In the genomic region with DNA sequence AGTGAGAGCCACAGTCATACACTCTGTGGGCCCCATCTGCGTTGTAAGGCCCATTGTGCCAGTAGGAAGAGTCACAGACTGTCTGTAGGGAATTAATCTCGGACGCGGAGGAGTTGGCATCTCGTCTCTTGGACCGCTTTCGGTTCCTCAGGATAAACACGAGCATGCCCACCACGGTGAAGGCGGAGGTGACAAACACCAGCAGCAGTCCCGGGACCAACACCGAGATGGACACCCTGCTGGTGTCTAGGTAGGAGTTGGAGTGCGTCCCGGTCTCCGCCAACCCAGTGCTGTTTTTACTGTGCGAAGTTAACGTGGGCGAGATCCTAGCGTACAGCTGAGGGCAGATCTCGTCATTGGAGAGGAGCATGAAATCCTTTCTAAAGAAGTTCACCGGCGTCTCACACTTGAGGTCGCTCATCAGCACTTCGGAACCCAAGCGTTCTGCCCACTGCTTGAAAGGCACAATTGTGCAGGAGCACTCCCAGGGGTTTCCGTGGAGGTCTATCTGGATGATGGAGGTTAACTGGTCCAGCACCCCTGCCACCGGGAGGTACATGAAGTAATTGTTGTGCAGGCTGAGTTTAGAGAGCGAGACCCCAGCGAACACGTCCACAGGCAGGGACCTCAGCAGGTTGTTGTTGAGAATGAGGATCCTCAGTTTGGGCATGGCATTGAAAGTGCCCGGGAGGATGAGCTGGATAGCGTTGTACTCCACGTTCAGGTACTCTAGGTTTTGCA, we compare ENCODE assay signal across 9 cellular contexts. TPM values are rescaled to one million over a fixed set of nuclear protein-coding genes. Genes with fewer than 3 reads are reported as not detected.
DNase-seq lines count a peak whose midpoint lies in the region; ATAC-seq and TF ChIP-seq lines count a peak whose summit lies in the region.
"Had no signal": no experiment of that assay in that cellular context is flagged by ENCODE, and none has a peak within 500 bp of the region (broad histone marks: within the 10 kb centered on the region; RNA-seq: fewer than 3 reads in every experiment).

No MANE protein-coding gene starts in this region.

- TF ChIP-seq CTCF in brain (conservative IDR thresholded peaks at IDR 0.05): no peak

- H3K27me3 ChIP-seq in HUES64 (ENCODE audit: insufficient read depth, low read length): peaks cover 83% of the 10 kb centered on the region

- peaks cover 37% of the 10 kb centered on the region for H3K27me3 Mint-ChIP-seq in brain
- peaks cover 36 to 46% of the 10 kb centered on the region in 2 donors for H3K27me3 Mint-ChIP-seq in stimulated activated naive B cell treated with anti-CD40 and anti-IgM and Interleukin-4, amounts not matched to agents 10 μg/mL and 1 μg/mL and 100 μg/mL, for 72 hours

- no peak overlapping the region for H3K27ac ChIP-seq in HUES64 (ENCODE audit: low read depth, low read length)

- H3K36me3 ChIP-seq in HUES64 (ENCODE audit: insufficient read depth, low read length): no peaks in the 10 kb centered on the region

- H3K4me3 ChIP-seq in HUES64 (ENCODE audit: low read length): peak overlapping the region; percentile 63

- peak overlapping the region; percentile 79 to 98 (median 95) for H3K4me3 Mint-ChIP-seq in brain
- peak overlapping the region in 1 of 2 donors; percentile 45 for H3K4me3 Mint-ChIP-seq in stimulated activated naive B cell treated with anti-CD40 and anti-IgM and Interleukin-4, amounts not matched to agents 10 μg/mL and 1 μg/mL and 100 μg/mL, for 72 hours

- H3K9me3 Mint-ChIP-seq in brain: peaks cover 0 to 26% (median 5%) of the 10 kb centered on the region in 5 experiments
- H3K9me3 Mint-ChIP-seq in stimulated activated naive B cell treated with anti-CD40 and anti-IgM and Interleukin-4, amounts not matched to agents 10 μg/mL and 1 μg/mL and 100 μg/mL, for 72 hours: peaks cover 2 to 3% of the 10 kb centered on the region in 2 donors

- peaks cover 8% of the 10 kb centered on the region for H3K36me3 Mint-ChIP-seq in brain
- peaks cover 0 to 3% of the 10 kb centered on the region in 2 donors for H3K36me3 Mint-ChIP-seq in stimulated activated naive B cell treated with anti-CD40 and anti-IgM and Interleukin-4, amounts not matched to agents 10 μg/mL and 1 μg/mL and 100 μg/mL, for 72 hours

- H3K9me3 ChIP-seq in HUES64 (ENCODE audit: insufficient read depth, low read depth, low read length): no peaks in the 10 kb centered on the region

- ATAC-seq in stimulated activated naive B cell treated with anti-CD40 and anti-IgM and Interleukin-4, amounts not matched to agents 10 μg/mL and 1 μg/mL and 100 μg/mL, for 72 hours (replicated peaks): peak in 1 of 2 donors; percentile 8
- ATAC-seq in HG02623 (IDR thresholded peaks at IDR 0.05; ENCODE audit: unreplicated experiment): no peak

- peak; percentile 71 for DNase-seq in inferior parietal cortex (ENCODE audit: extremely low spot score)
- no peak for DNase-seq in stimulated activated naive B cell treated with anti-CD40 and anti-IgM and Interleukin-4, amounts not matched to agents 10 μg/mL and 1 μg/mL and 100 μg/mL, for 72 hours
- no peak for DNase-seq in HPDE6-E6E7 (ENCODE audit: extremely low spot score)
- DNase-seq in NCI-H2081 (lab: John Stamatoyannopoulos, UW): no peak
- DNase-seq in COLO668 (lab: John Stamatoyannopoulos, UW; ENCODE audit: unreplicated experiment): no peak
- DNase-seq: activated CD4-positive, CD25-positive, alpha-beta regulatory T cell had no signal

- WGBS in HUES64: 5% methylated on average over 33 of the region's 33 CpGs

- H3K4me1 Mint-ChIP-seq in brain: peaks cover 58% of the 10 kb centered on the region
- peaks cover 4 to 21% of the 10 kb centered on the region in 2 donors for H3K4me1 Mint-ChIP-seq in stimulated activated naive B cell treated with anti-CD40 and anti-IgM and Interleukin-4, amounts not matched to agents 10 μg/mL and 1 μg/mL and 100 μg/mL, for 72 hours

- H3K4me1 ChIP-seq in HUES64 (ENCODE audit: insufficient read depth, low read length): peaks cover 38% of the 10 kb centered on the region

- no peak overlapping the region for H3K9ac ChIP-seq in HUES64 (ENCODE audit: low read depth, low read length)

- peak overlapping the region in 4 of 5 experiments; percentile 19 to 96 (median 60) for H3K27ac Mint-ChIP-seq in brain
- H3K27ac Mint-ChIP-seq in stimulated activated naive B cell treated with anti-CD40 and anti-IgM and Interleukin-4, amounts not matched to agents 10 μg/mL and 1 μg/mL and 100 μg/mL, for 72 hours: peak overlapping the region; percentile 9

RNA-seq across cellular contexts. Expression of a gene that starts 2.7 kb away (rescaled TPM):
- 0.65 TPM for polyA plus RNA-seq in HUES64 (2013, experiment 1 of 2)
- 0.89 TPM for polyA plus RNA-seq in HUES64 (2013, experiment 2 of 2)
- polyA plus RNA-seq in brain (ENCODE audit: insufficient read depth, low read depth, low replicate concordance): 4.5 TPM
